In genomic region chr18:55402731-55403405, GRCh38 we compare ENCODE assay signal across 9 cellular contexts.
DNase-seq lines count a peak whose midpoint lies in the region; ATAC-seq and TF ChIP-seq lines count a peak whose summit lies in the region.
"Had no signal": no experiment of that assay in that cellular context is flagged by ENCODE, and none has a peak within 500 bp of the region (broad histone marks: within the 10 kb centered on the region; RNA-seq: fewer than 3 reads in every experiment).

No MANE protein-coding gene starts in this region.

- H3K27me3 ChIP-seq in A673 (replicated peaks; ENCODE audit: insufficient read depth, low read depth, low read length, poor library complexity): no peaks in the 10 kb centered on the region
- H3K27me3 ChIP-seq in dorsolateral prefrontal cortex: no peaks in the 10 kb centered on the region
- no peaks in the 10 kb centered on the region for H3K27me3 ChIP-seq in neuron (ENCODE audit: insufficient read depth, low read length)

- no peak overlapping the region for H3K4me3 Mint-ChIP-seq in activated T-helper 17 cell treated with anti-CD3 and anti-CD28 coated beads, Interleukin-2, amount 50 U/mL, for 72 hours
- H3K4me3 Mint-ChIP-seq: T-helper 1 cell treated with Interleukin-12 subunit alpha and Interleukin-12 subunit beta and Interleukin-4 antibody, amounts not matched to agents 30 μg/mL and 1 μg/mL, for 36 hours had no signal

- POLR2A ChIA-PET in A673 (lab: Charles Lee; ENCODE audit: low non-redundant PET): interaction anchor here (0.5 to 0.6 kb wide), 2 partner anchors 9 to 94 kb away, joined by 3 to 4 read pairs; no protein-coding TSS in a partner anchor

- H3K4me1 Mint-ChIP-seq in activated T-helper 17 cell treated with anti-CD3 and anti-CD28 coated beads, Interleukin-2, amount 50 U/mL, for 72 hours: no peaks in the 10 kb centered on the region

- H3K27ac Mint-ChIP-seq in activated T-helper 17 cell treated with anti-CD3 and anti-CD28 coated beads, Interleukin-2, amount 50 U/mL, for 72 hours: no peak overlapping the region
- H3K27ac Mint-ChIP-seq: T-helper 1 cell treated with Interleukin-12 subunit alpha and Interleukin-12 subunit beta and Interleukin-4 antibody, amounts not matched to agents 30 μg/mL and 1 μg/mL, for 36 hours had no signal

- intact Hi-C loops in A673 (cut with micrococcal nuclease; ENCODE audit: unreplicated experiment): loop anchor here (5.0 to 10.0 kb wide), 3 partner anchors 51 to 1172 kb away; no protein-coding TSS in a partner anchor
- intact Hi-C loops in dorsolateral prefrontal cortex (cut with DNase I): loop anchor here in 1 of 2 donors (2.0 to 5.0 kb wide), 2 partner anchors 52 to 184 kb away; partner anchors contain the start of gene TCF4

- H2AFZ ChIP-seq in neuron (ENCODE audit: low read depth, low read length): no peak overlapping the region

- H3K36me3 ChIP-seq in A673 (ENCODE audit: insufficient read depth, low read length, poor library complexity, severe bottlenecking) (no peaks in the 10 kb centered on the region), neuron (ENCODE audit: insufficient read depth, low read length) (no peaks in the 10 kb centered on the region)

- peak overlapping the region; percentile 81 for H3K27ac ChIP-seq in A673 (ENCODE audit: low read depth, low read length, poor library complexity, severe bottlenecking)
- peak overlapping the region; percentile 88 to 100 (median 98) for H3K27ac ChIP-seq in dorsolateral prefrontal cortex

- peaks cover 3% of the 10 kb centered on the region for H3K27me3 Mint-ChIP-seq in activated T-helper 17 cell treated with anti-CD3 and anti-CD28 coated beads, Interleukin-2, amount 50 U/mL, for 72 hours

- TF ChIP-seq CTCF in A673 (conservative IDR thresholded peaks at IDR 0.05; ENCODE audit: low read depth, low read length): no peak
- TF ChIP-seq CTCF in dorsolateral prefrontal cortex (IDR thresholded peaks at IDR 0.05 in 54 of 56, conservative IDR thresholded peaks at IDR 0.05 in 2 of 56; ENCODE audit: low read depth in 1 of 56, partially characterized antibody in 56 of 56): no peak

- H3K36me3 Mint-ChIP-seq in activated T-helper 17 cell treated with anti-CD3 and anti-CD28 coated beads, Interleukin-2, amount 50 U/mL, for 72 hours (ENCODE audit: low read depth): no peaks in the 10 kb centered on the region

- no TSS peak for BruUV-seq in A673 (replicated peaks; lab: Mats Ljungman, UMichigan)

- H3K4me3 ChIP-seq in A673 (ENCODE audit: low read depth, low read length, poor library complexity, severe bottlenecking) (peak overlapping the region; percentile 47), dorsolateral prefrontal cortex (peak overlapping the region; percentile 40 to 76 (median 61)), neuron (ENCODE audit: low read length) (peak overlapping the region; percentile 46)

- H3K4me1 ChIP-seq in A673 (ENCODE audit: insufficient read depth, low read length, poor library complexity, severe bottlenecking) (peaks cover 67% of the 10 kb centered on the region), neuron (ENCODE audit: insufficient read depth, low read length) (peaks cover 31% of the 10 kb centered on the region)

- no peak for ATAC-seq in GM19452 (IDR thresholded peaks at IDR 0.05; ENCODE audit: unreplicated experiment)
- ATAC-seq in activated T-helper 17 cell treated with anti-CD3 and anti-CD28 coated beads, Interleukin-2, amount 50 U/mL, for 72 hours (replicated peaks): no peak

- DNase-seq in A673 (ENCODE audit: low spot score) (no peak), NCI-H1092 (lab: John Stamatoyannopoulos, UW) (peak; percentile 16), dorsolateral prefrontal cortex (no peak), RKO (ENCODE audit: low spot score) (no peak), activated gamma-delta T cell (lab: John Stamatoyannopoulos, UW) (no peak)

- H3K9me3 Mint-ChIP-seq in activated T-helper 17 cell treated with anti-CD3 and anti-CD28 coated beads, Interleukin-2, amount 50 U/mL, for 72 hours: no peaks in the 10 kb centered on the region
- H3K9me3 Mint-ChIP-seq: T-helper 1 cell treated with Interleukin-12 subunit alpha and Interleukin-12 subunit beta and Interleukin-4 antibody, amounts not matched to agents 30 μg/mL and 1 μg/mL, for 36 hours had no signal

- H3K9me3 ChIP-seq in A673 (ENCODE audit: low read depth, low read length, poor library complexity, severe bottlenecking) (no peaks in the 10 kb centered on the region), neuron (ENCODE audit: low read length) (peaks cover 2% of the 10 kb centered on the region)

- CTCF ChIA-PET in A673 (lab: Charles Lee): interaction anchor here (0.7 kb wide), 1 partner anchor 21 kb away, joined by 3 read pairs; no protein-coding TSS in a partner anchor
